ENCODE assay signal across 8 cellular contexts in the genomic region with DNA sequence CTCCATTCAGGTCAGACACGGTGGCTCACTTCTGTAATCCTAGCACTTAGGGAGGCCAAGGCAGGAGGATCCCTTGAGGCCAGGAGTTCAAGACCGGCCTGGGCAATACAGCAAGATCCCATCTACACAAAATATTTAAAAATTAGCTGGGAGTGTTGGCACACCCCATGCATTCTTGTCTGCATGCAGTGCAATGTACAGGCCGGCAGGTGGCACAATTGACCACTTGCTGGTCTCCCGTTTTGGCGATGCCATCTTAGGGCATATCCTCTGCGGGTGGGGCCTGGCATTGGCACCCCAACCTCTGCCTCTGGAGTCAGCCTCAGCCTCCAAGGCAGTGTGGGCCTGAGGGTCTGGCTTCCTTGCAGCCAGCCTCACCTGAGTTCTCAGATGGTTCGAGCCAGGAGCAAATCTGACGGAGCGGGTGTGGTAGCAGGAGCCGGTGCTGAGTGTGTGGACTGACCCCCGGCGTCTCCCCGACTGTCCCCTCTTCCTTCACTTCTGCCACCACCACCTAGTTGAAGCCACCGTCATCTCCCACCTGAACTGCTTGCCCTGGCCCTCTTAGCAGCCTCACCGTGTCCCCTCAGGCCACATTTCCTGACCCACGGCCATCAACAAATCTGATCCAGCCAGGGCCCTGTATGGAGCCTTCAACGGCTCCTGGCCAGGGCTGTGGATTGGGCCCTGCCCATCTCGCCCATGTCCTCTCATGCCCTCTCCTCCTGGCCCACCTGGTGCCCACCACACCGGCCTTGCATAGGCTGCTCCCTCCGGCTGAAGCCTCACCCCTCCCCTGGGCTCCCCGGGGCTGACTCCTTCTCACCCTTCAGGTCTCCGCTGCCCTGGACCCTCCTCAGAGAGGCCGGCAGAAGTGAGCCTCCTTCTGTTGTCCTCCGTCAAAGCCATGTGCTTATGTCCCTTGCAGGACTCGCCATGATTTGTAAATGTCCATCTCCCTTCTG. TPM values are rescaled to one million over a fixed set of nuclear protein-coding genes. Genes with fewer than 3 reads are reported as not detected.
A peak's percentile ranks its signal among the peaks of the same experiment; 100 is the strongest.
DNase-seq lines count a peak whose midpoint lies in the region; ATAC-seq, FAIRE-seq and TF ChIP-seq lines count a peak whose summit lies in the region.

No MANE protein-coding gene starts in this region.

- H3K36me3 ChIP-seq in Peyer's patch = no peaks in the 10 kb centered on the region
- no peaks in the 10 kb centered on the region for H3K36me3 ChIP-seq in pancreas
- H3K36me3 ChIP-seq in upper lobe of left lung = no peaks in the 10 kb centered on the region

- WGBS in pancreas, 2 donors = 56 to 60% methylated on average over 25 of the region's 25 CpGs
- 66 to 69% methylated on average over 20 to 24 of the region's 25 CpGs for WGBS in upper lobe of left lung, 2 donors

- peaks cover 0 to 6% (median 0%) of the 10 kb centered on the region in 4 donors for H3K4me1 ChIP-seq in Peyer's patch
- H3K4me1 ChIP-seq in pancreas = no peaks in the 10 kb centered on the region
- H3K4me1 ChIP-seq in upper lobe of left lung = peaks cover 0 to 3% (median 0%) of the 10 kb centered on the region in 4 donors

- ATAC-seq in CD4-positive, alpha-beta T cell (ENCODE audit: poor library complexity) = peak; percentile 95
- peak; percentile 66 to 94 (median 89) for ATAC-seq in pancreas
- peak; percentile 62 to 77 for ATAC-seq in upper lobe of left lung (ENCODE audit: low FRiP score in 2 of 2)
- no peak for ATAC-seq in GM19035 (IDR thresholded peaks at IDR 0.05; ENCODE audit: unreplicated experiment)

- CTCF ChIA-PET in CD4-positive, alpha-beta T cell (lab: Charles Lee) = interaction anchor here (0.6 to 3.3 kb wide), 13 partner anchors 42 to 389 kb away, joined by 3 to 15 read pairs (median 4); no protein-coding TSS in a partner anchor

- H3K36me3 Mint-ChIP-seq in CD4-positive, alpha-beta T cell (ENCODE audit: low read depth) = no peaks in the 10 kb centered on the region

- no peaks in the 10 kb centered on the region for H3K9me3 Mint-ChIP-seq in CD4-positive, alpha-beta T cell

- peaks cover 37% of the 10 kb centered on the region for H3K4me1 Mint-ChIP-seq in CD4-positive, alpha-beta T cell (ENCODE audit: low read depth)

- H3K4me3 Mint-ChIP-seq in CD4-positive, alpha-beta T cell = no peak overlapping the region

- peak overlapping the region; percentile 47 for H3K27ac Mint-ChIP-seq in CD4-positive, alpha-beta T cell

- H3K9me3 ChIP-seq in CD4-positive, alpha-beta T cell (ENCODE audit: control insufficient read depth, low read length) = no peaks in the 10 kb centered on the region
- H3K9me3 ChIP-seq in Peyer's patch (no peaks in the 10 kb centered on the region), pancreas (no peaks in the 10 kb centered on the region), upper lobe of left lung (no peaks in the 10 kb centered on the region)

- H3K27me3 Mint-ChIP-seq in CD4-positive, alpha-beta T cell = no peaks in the 10 kb centered on the region

- H3K4me3 ChIP-seq in Peyer's patch (no peak overlapping the region), fibroblast of villous mesenchyme (ENCODE audit: low read depth, low read length) (no peak overlapping the region), pancreas (no peak overlapping the region), upper lobe of left lung (no peak overlapping the region)

- no peak for FAIRE-seq in pancreas (lab: Jason Lieb, UNC)

- TF ChIP-seq POLR2A in Peyer's patch (IDR thresholded peaks at IDR 0.05) (no peak), upper lobe of left lung (IDR thresholded peaks at IDR 0.05) (no peak)

- peak; percentile 61 to 75 (median 64) for DNase-seq in CD4-positive, alpha-beta T cell
- DNase-seq in HK-2 (ENCODE audit: unreplicated experiment) (peak; percentile 58), Peyer's patch (peak; percentile 54 to 72 (median 57)), activated T-helper 1 cell treated with Interleukin-2 at 50 U/mL for 16 hours (ENCODE audit: low read depth) (peak; percentile 42), fibroblast of villous mesenchyme (ENCODE audit: low read depth) (peak; percentile 37), pancreas (peak in 5 of 6 donors; percentile 21 to 72 (median 47)), upper lobe of left lung (peak; percentile 47 to 55)

- TF ChIP-seq EP300 in upper lobe of left lung (IDR thresholded peaks at IDR 0.05) = no peak

- intact Hi-C loops in CD4-positive, alpha-beta T cell (cut with DNase I, micrococcal nuclease) = loop anchor here (1.0 to 5.0 kb wide), 11 partner anchors 44 to 397 kb away; a partner anchor contains a TSS
- intact Hi-C loops in pancreas (cut with DNase I) = loop anchor here in 2 of 3 donors (10.0 kb wide), 1 partner anchor 192 kb away; no protein-coding TSS in a partner anchor

- POLR2A ChIA-PET in CD4-positive, alpha-beta T cell (lab: Charles Lee) = interaction anchor here (1.0 to 1.5 kb wide), 4 partner anchors 43 to 363 kb away, joined by 3 to 9 read pairs (median 3); no protein-coding TSS in a partner anchor

- H3K27ac ChIP-seq in CD4-positive, alpha-beta T cell (ENCODE audit: low read depth, low read length) = no peak overlapping the region
- H3K27ac ChIP-seq in Peyer's patch (no peak overlapping the region), pancreas (no peak overlapping the region), upper lobe of left lung (no peak overlapping the region)

- peak; percentile 90 for TF ChIP-seq CTCF in CD4-positive, alpha-beta T cell (IDR thresholded peaks at IDR 0.05)
- peak; percentile 66 to 93 (median 86) for TF ChIP-seq CTCF in Peyer's patch (IDR thresholded peaks at IDR 0.05)
- peak; percentile 89 for TF ChIP-seq CTCF in fibroblast of villous mesenchyme (IDR thresholded peaks at IDR 0.05; ENCODE audit: insufficient read depth, low read depth, low read length)
- peak; percentile 76 to 89 (median 84) for TF ChIP-seq CTCF in pancreas (IDR thresholded peaks at IDR 0.05)
- TF ChIP-seq CTCF in upper lobe of left lung (IDR thresholded peaks at IDR 0.05) = peak; percentile 81 to 92 (median 87)

- no peaks in the 10 kb centered on the region for H3K27me3 ChIP-seq in CD4-positive, alpha-beta T cell (ENCODE audit: control insufficient read depth, insufficient read depth, low read length)
- H3K27me3 ChIP-seq in Peyer's patch = no peaks in the 10 kb centered on the region
- H3K27me3 ChIP-seq in pancreas = no peaks in the 10 kb centered on the region
- no peaks in the 10 kb centered on the region for H3K27me3 ChIP-seq in upper lobe of left lung

RNA-seq across cellular contexts. Expression of a gene that starts 44.0 kb away (rescaled TPM):
- total RNA-seq in CD4-positive, alpha-beta T cell = 1 to 10 TPM in 1 of 2 experiments, under 1 TPM in 1; 0.81 to 2.5 TPM
- total RNA-seq in Peyer's patch (under 1 TPM in 1 of 4 donors, not detected in 3; 0.83 TPM), fibroblast of villous mesenchyme (0.32 and 1.3 TPM in 2 replicates), pancreas (under 1 TPM in 5 of 6 donors, not detected in 1; 0.12 to 0.35 (median 0.19) TPM), upper lobe of left lung (1 to 10 TPM in 3 of 6 donors, under 1 TPM in 3; 0.10 to 3.3 (median 0.67) TPM)
- under 1 TPM; 0.14 to 0.19 TPM for polyA plus RNA-seq in pancreas
